12 cellular contexts compared by ENCODE assay signal in genomic region chr2:153870308-153870707, GRCh38. TPM values are rescaled to one million over a fixed set of nuclear protein-coding genes. Genes with fewer than 3 reads are reported as not detected.
DNase-seq lines count a peak whose midpoint lies in the region; ATAC-seq and TF ChIP-seq lines count a peak whose summit lies in the region.
"Had no signal": no experiment of that assay in that cellular context is flagged by ENCODE, and none has a peak within 500 bp of the region (broad histone marks: within the 10 kb centered on the region; RNA-seq: fewer than 3 reads in every experiment).

No MANE protein-coding gene starts in this region.

- H3K9ac ChIP-seq in H9 (ENCODE audit: extremely low read depth, insufficient read length, low read length), result no peak overlapping the region

- no peak overlapping the region for H2BK15ac ChIP-seq in H9 (ENCODE audit: low read depth, low read length)

- no peaks in the 10 kb centered on the region for H3K79me1 ChIP-seq in H9 (ENCODE audit: insufficient read depth, low read depth, low read length, poor library complexity, severe bottlenecking)

- no peak overlapping the region for H3K4me2 ChIP-seq in H9 (ENCODE audit: insufficient read depth, insufficient read length, low read length)

- H3K36me3 Mint-ChIP-seq in H9 (ENCODE audit: insufficient read depth in 1 of 3, low read depth in 3 of 3) (peaks cover 0 to 2% (median 0%) of the 10 kb centered on the region in 3 experiments; a peak in 2 of 7 replicates), chondrocyte (ENCODE audit: low read depth) (no peaks in the 10 kb centered on the region), osteocyte (ENCODE audit: unreplicated experiment) (no peaks in the 10 kb centered on the region)

- H4K91ac ChIP-seq in H9 (ENCODE audit: insufficient read length, low read depth, low read length), result no peak overlapping the region

- no peak overlapping the region for H2BK12ac ChIP-seq in H9 (ENCODE audit: insufficient read length, low read depth, low read length)

- H3K27ac Mint-ChIP-seq in H9, result no peak overlapping the region
- no peak overlapping the region for H3K27ac Mint-ChIP-seq in chondrocyte (ENCODE audit: unreplicated experiment)
- H3K27ac Mint-ChIP-seq in osteocyte (ENCODE audit: unreplicated experiment), result no peak overlapping the region
- H3K27ac Mint-ChIP-seq: dendritic cell treated with granulocyte-macrophage colony-stimulating factor and Interleukin-4, amounts not matched to agents 40 ng/mL and 50 ng/mL, for 4 days had no signal

- no peaks in the 10 kb centered on the region; the same call in 1 of the 2 replicates for H3K4me1 ChIP-seq in H9 (ENCODE audit: insufficient read depth, low read length)
- H3K4me1 ChIP-seq: gastrocnemius medialis had no signal

- no peak overlapping the region for H2AK5ac ChIP-seq in H9 (ENCODE audit: insufficient read length, low read length)

- no peak overlapping the region for H2BK120ac ChIP-seq in H9 (ENCODE audit: low read depth, low read length, poor library complexity, severe bottlenecking)

- no peak overlapping the region for H2AFZ ChIP-seq in H9 (ENCODE audit: low read length)

- TF ChIP-seq CTCF in H9 (conservative IDR thresholded peaks at IDR 0.05), result peak; percentile 61
- peak; percentile 35 for TF ChIP-seq CTCF in chondrocyte (IDR thresholded peaks at IDR 0.05)
- peak; percentile 32 for TF ChIP-seq CTCF in osteocyte (IDR thresholded peaks at IDR 0.05)

- H3K23ac ChIP-seq in H9 (ENCODE audit: insufficient read length, low read depth, low read length), result no peak overlapping the region

- no peak for DNase-seq in H9
- DNase-seq in NCI-H460 (ENCODE audit: extremely low read depth, low read depth), result peak; percentile 52
- no peak for DNase-seq in chondrocyte (ENCODE audit: low spot score)
- no peak for DNase-seq in osteocyte (ENCODE audit: extremely low spot score, unreplicated experiment)
- DNase-seq in COLO829 (ENCODE audit: low spot score), result no peak
- no peak for DNase-seq in NCI-H2107 (lab: John Stamatoyannopoulos, UW)
- DNase-seq: activated CD4-positive, alpha-beta T cell treated with anti-CD3 and anti-CD28 coated beads, Interleukin-2, amount 50 U/mL, for 1 hour; activated naive CD4-positive, alpha-beta T cell treated with anti-CD3 and anti-CD28 coated beads, Interleukin-2, amount 50 U/mL, for 16 hours; DND-41; gastrocnemius medialis had no signal

- H3K14ac ChIP-seq in H9 (ENCODE audit: insufficient read depth, low read length), result no peak overlapping the region

- peaks cover 18% of the 10 kb centered on the region for H3K23me2 ChIP-seq in H9 (ENCODE audit: insufficient read length, low read depth, low read length, poor library complexity, severe bottlenecking)

- no peaks in the 10 kb centered on the region for H3K9me3 ChIP-seq in H9 (ENCODE audit: control insufficient read depth, low read depth, low read length)
- H3K9me3 ChIP-seq: gastrocnemius medialis had no signal

- no peak overlapping the region for H4K8ac ChIP-seq in H9 (replicated peaks; ENCODE audit: insufficient read length, low read depth, low read length)

- H3K27me3 ChIP-seq in H9 (ENCODE audit: insufficient read depth, low read length), result peaks cover 18% of the 10 kb centered on the region; the same call in 1 of the 2 replicates

- H3K27ac ChIP-seq in H9 (ENCODE audit: insufficient read length, low read depth, low read length), result no peak overlapping the region
- H3K27ac ChIP-seq: gastrocnemius medialis had no signal

- peak overlapping the region in 1 of 2 experiments; percentile 90; a peak in 1 of 5 replicates for H3K4me3 Mint-ChIP-seq in H9
- H3K4me3 Mint-ChIP-seq in chondrocyte (ENCODE audit: unreplicated experiment), result no peak overlapping the region
- H3K4me3 Mint-ChIP-seq in osteocyte (ENCODE audit: unreplicated experiment), result no peak overlapping the region
- H3K4me3 Mint-ChIP-seq: dendritic cell treated with granulocyte-macrophage colony-stimulating factor and Interleukin-4, amounts not matched to agents 40 ng/mL and 50 ng/mL, for 4 days had no signal

- ATAC-seq in HG03457 (IDR thresholded peaks at IDR 0.05; ENCODE audit: unreplicated experiment), result no peak
- ATAC-seq: gastrocnemius medialis had no signal

- no peak overlapping the region for H4K5ac ChIP-seq in H9 (ENCODE audit: insufficient read length, low read depth, low read length)

- no peaks in the 10 kb centered on the region for H3K79me2 ChIP-seq in H9 (ENCODE audit: insufficient read depth, low read length)

- H3K18ac ChIP-seq in H9 (ENCODE audit: insufficient read length, low read depth, low read length), result no peak overlapping the region

- H4K20me1 ChIP-seq in H9 (ENCODE audit: control insufficient read depth, insufficient read depth, insufficient read length), result no peaks in the 10 kb centered on the region

- no peak overlapping the region for H2BK5ac ChIP-seq in H9 (ENCODE audit: insufficient read length, low read length)

- H3K4ac ChIP-seq in H9 (ENCODE audit: low read depth, low read length), result no peak overlapping the region

- H3K27me3 Mint-ChIP-seq in H9 (ENCODE audit: low read depth) (peaks cover 27% of the 10 kb centered on the region), chondrocyte (ENCODE audit: low read depth) (peaks cover 41% of the 10 kb centered on the region), osteocyte (ENCODE audit: unreplicated experiment) (peaks cover 39% of the 10 kb centered on the region)

- no CpG with 5 or more reads among the region's 3 CpGs for WGBS in H9 (ENCODE audit: extremely low coverage, insufficient read length, low lambda C conversion rate)

- H3K4me1 Mint-ChIP-seq in H9, result peaks cover 25 to 28% of the 10 kb centered on the region in 2 experiments
- H3K4me1 Mint-ChIP-seq in chondrocyte (ENCODE audit: low read depth), result peaks cover 10% of the 10 kb centered on the region
- H3K4me1 Mint-ChIP-seq in osteocyte (ENCODE audit: unreplicated experiment), result peaks cover 10% of the 10 kb centered on the region

- H3K9me3 Mint-ChIP-seq in H9, result no peaks in the 10 kb centered on the region; a peak in 3 of 5 replicates
- H3K9me3 Mint-ChIP-seq in chondrocyte (ENCODE audit: low read depth), result no peaks in the 10 kb centered on the region
- H3K9me3 Mint-ChIP-seq in osteocyte (ENCODE audit: unreplicated experiment), result no peaks in the 10 kb centered on the region
- H3K9me3 Mint-ChIP-seq: dendritic cell treated with granulocyte-macrophage colony-stimulating factor and Interleukin-4, amounts not matched to agents 40 ng/mL and 50 ng/mL, for 4 days had no signal

- H3T11ph ChIP-seq in H9 (ENCODE audit: low read length), result no peak overlapping the region

- H3K56ac ChIP-seq in H9 (ENCODE audit: insufficient read length, low read depth, low read length), result no peak overlapping the region

- H2BK20ac ChIP-seq in H9 (ENCODE audit: low read depth, low read length, poor library complexity, severe bottlenecking), result no peak overlapping the region

RNA-seq across cellular contexts. Expression of gene GALNT13, which starts 1.4 kb away (rescaled TPM):
- total RNA-seq in H9 (2021), result 6.6 and 6.7 TPM in 2 replicates
- total RNA-seq in NCI-H460 (2014; rRNA removed; shearing (Covaris generic)), result 30.7 and 35.1 TPM in 2 replicates
- 21.5 and 36.1 TPM in 2 replicates for polyA plus RNA-seq in NCI-H460 (2014; cell fraction: nucleus; rRNA removed)
- 0.46 TPM in 1 of 3 replicates, not detected in the others for total RNA-seq in chondrocyte
- total RNA-seq in osteocyte, result 0.13 TPM in 1 of 2 replicates, not detected in the other
